ENCODE assay signal across 8 cellular contexts in the genomic region with DNA sequence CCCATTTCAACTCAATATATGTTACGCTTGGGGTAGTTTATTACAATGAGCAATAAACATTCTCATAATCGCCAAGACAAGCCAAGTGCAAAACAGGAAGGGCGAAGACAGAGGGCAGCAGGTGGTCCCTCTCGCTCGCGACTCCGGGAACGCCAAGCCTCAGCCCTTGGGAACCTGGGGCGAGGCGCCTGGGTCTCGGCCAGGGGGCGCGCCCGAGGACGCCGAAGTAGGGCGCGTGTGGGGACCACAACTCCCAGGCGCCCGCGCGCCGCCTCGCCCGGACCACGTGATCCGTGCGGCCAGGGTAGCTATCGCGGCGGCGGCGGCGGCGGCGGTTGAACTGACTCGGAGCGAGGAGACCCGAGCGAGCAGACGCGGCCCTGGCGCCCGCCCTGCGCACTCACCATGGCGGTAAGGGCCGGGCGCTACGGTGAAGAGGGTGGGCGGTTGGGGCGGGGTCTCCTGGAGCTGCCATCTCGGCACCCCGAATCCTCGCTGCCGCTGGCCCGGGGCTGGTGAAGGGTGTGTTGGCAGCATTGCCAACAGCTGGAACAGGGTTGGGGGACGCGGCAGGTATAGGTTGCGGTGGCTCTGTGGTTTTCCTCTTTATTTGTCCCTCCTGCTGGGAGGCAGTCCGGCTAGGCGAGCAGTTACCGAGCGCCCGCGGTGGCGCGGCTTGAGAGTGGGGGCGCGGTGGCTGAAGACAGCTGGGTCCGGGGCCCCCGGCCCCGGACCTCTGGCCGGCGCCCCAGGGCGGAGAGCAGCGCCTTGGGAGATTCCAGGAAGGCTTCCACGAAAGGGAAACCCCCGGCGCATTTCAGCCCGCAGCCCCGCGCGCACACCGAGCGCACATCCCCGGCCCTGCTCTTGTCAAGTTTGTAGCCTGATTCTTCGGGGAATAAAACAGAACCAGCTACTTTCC. TPM values are rescaled to one million over a fixed set of nuclear protein-coding genes. Genes with fewer than 3 reads are reported as not detected.
DNase-seq lines count a peak whose midpoint lies in the region; ATAC-seq and TF ChIP-seq lines count a peak whose summit lies in the region.

A gene with protein sequence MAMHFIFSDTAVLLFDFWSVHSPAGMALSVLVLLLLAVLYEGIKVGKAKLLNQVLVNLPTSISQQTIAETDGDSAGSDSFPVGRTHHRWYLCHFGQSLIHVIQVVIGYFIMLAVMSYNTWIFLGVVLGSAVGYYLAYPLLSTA (plus strand): TSS at position 338 of the 922 bp plus-strand sequence. CDS start 68 bp downstream, at position 406.

- H3K4me1 Mint-ChIP-seq in activated CD4-positive, alpha-beta T cell treated with anti-CD3 and anti-CD28 coated beads for 36 hours, result peaks cover 29% of the 10 kb centered on the region

- no peaks in the 10 kb centered on the region for H3K36me3 Mint-ChIP-seq in activated CD4-positive, alpha-beta T cell treated with anti-CD3 and anti-CD28 coated beads for 36 hours (ENCODE audit: low read depth)

- POLR2A ChIA-PET in activated CD4-positive, alpha-beta T cell treated with anti-CD3 and anti-CD28 coated beads for 36 hours (lab: Charles Lee), result interaction anchor here (0.7 to 1.0 kb wide), 2 partner anchors 70 to 222 kb away, joined by 3 to 4 read pairs; a partner anchor contains a TSS

- peak within 1 kb of the TSS; percentile 73 for H3K4me3 Mint-ChIP-seq in activated CD4-positive, alpha-beta T cell treated with anti-CD3 and anti-CD28 coated beads for 36 hours

- H3K4me3 ChIP-seq in AG09309 (ENCODE audit: control insufficient read depth, low read depth, low read length), result peak within 1 kb of the TSS; percentile 98

- H3K27me3 Mint-ChIP-seq in activated CD4-positive, alpha-beta T cell treated with anti-CD3 and anti-CD28 coated beads for 36 hours, result peaks cover 2% of the 10 kb centered on the region

- DNase-seq in AG09309 (ENCODE audit: low read depth) (peak; percentile 11), NCI-H345 treated with DMSO at 0.1 percent for 48 hours (lab: John Stamatoyannopoulos, UW; ENCODE audit: unreplicated experiment) (peak; percentile 69)
- peak; percentile 95 for DNase-seq in activated CD4-positive, alpha-beta T cell treated with anti-CD3 and anti-CD28 coated beads for 36 hours
- DNase-seq in stimulated activated CD4-positive, alpha-beta T cell treated with anti-CD3 and anti-CD28 coated beads, Interleukin-1b, Interleukin-23, amount 100 ng/mL, for 24 hours (ENCODE audit: low read depth in 4 of 4, low spot score in 1 of 4), result peak; percentile 73 to 86 (median 79)

- no peaks in the 10 kb centered on the region for H3K27me3 ChIP-seq in layer of hippocampus (ENCODE audit: control insufficient read depth, insufficient read depth, low read length)

- CTCF ChIA-PET in activated CD4-positive, alpha-beta T cell treated with anti-CD3 and anti-CD28 coated beads for 36 hours (lab: Charles Lee), result interaction anchor here (0.7 to 3.0 kb wide), 7 partner anchors 8 to 433 kb away, joined by 3 to 20 read pairs (median 5); a partner anchor contains a TSS

- intact Hi-C loops in activated CD4-positive, alpha-beta T cell treated with anti-CD3 and anti-CD28 coated beads for 36 hours (cut with DNase I, micrococcal nuclease), result loop anchor here (1.0 to 5.0 kb wide), 8 partner anchors 70 to 665 kb away; a partner anchor contains a TSS

- H3K27ac ChIP-seq in cingulate gyrus (ENCODE audit: low read depth, low read length) (peak within 1 kb of the TSS; percentile 87), layer of hippocampus (ENCODE audit: low read depth, low read length) (peak within 1 kb of the TSS; percentile 96)

- H3K9me3 Mint-ChIP-seq in activated CD4-positive, alpha-beta T cell treated with anti-CD3 and anti-CD28 coated beads for 36 hours (ENCODE audit: low read depth), result no peaks in the 10 kb centered on the region

- ATAC-seq in GM18909 (IDR thresholded peaks at IDR 0.05; ENCODE audit: poor library complexity, unreplicated experiment) (peak; percentile 95), HG03175 (IDR thresholded peaks at IDR 0.05; ENCODE audit: unreplicated experiment) (peak; percentile 98)
- peak; percentile 97 for ATAC-seq in activated CD4-positive, alpha-beta T cell treated with anti-CD3 and anti-CD28 coated beads for 36 hours

- H3K27ac Mint-ChIP-seq in activated CD4-positive, alpha-beta T cell treated with anti-CD3 and anti-CD28 coated beads for 36 hours, result peak within 1 kb of the TSS; percentile 51

- TF ChIP-seq CTCF in AG09309 (IDR thresholded peaks at IDR 0.05; ENCODE audit: control insufficient read depth, insufficient read depth, low read depth, low read length, missing control alignments), result peak; percentile 15

RNA-seq across cellular contexts. Expression of the gene that starts here (rescaled TPM):
- 1 to 10 TPM; 2.7 to 3.2 TPM for total RNA-seq in activated CD4-positive, alpha-beta T cell treated with anti-CD3 and anti-CD28 coated beads for 36 hours

Comparison
In these comparisons a context has a peak if more than half of its experiments do, and no peak if none do; other contexts are left out.
1. Peak in every context shown above with its lines: DNase-seq, ATAC-seq, H3K4me3 ChIP-seq and H3K27ac ChIP-seq.
2. DNase-seq: peak in every context shown above with its lines; median percentile 95 in activated CD4-positive, alpha-beta T cell treated with anti-CD3 and anti-CD28 coated beads for 36 hours; 79 in stimulated activated CD4-positive, alpha-beta T cell treated with anti-CD3 and anti-CD28 coated beads, Interleukin-1b, Interleukin-23, amount 100 ng/mL, for 24 hours; 69 in NCI-H345 treated with DMSO at 0.1 percent for 48 hours; 11 in AG09309.